ENCODE assay signal across 20 cellular contexts in genomic region chr11:134278356-134278755, GRCh38. TPM values are rescaled to one million over a fixed set of nuclear protein-coding genes. Genes with fewer than 3 reads are reported as not detected.
DNase-seq lines count a peak whose midpoint lies in the region; ATAC-seq and TF ChIP-seq lines count a peak whose summit lies in the region.
"Had no signal": no experiment of that assay in that cellular context is flagged by ENCODE, and none has a peak within 500 bp of the region (broad histone marks: within the 10 kb centered on the region; RNA-seq: fewer than 3 reads in every experiment).

No MANE protein-coding gene starts in this region.

- no peaks in the 10 kb centered on the region for H3K9me3 Mint-ChIP-seq in activated T-helper 1 cell treated with anti-CD3 and anti-CD28 coated beads, Interleukin-12 subunit alpha, Interleukin-12 subunit beta, Interleukin-2, Interleukin-4 antibody, amounts not matched to agents 30 ng/mL and 10 ng/mL and 1 ng/mL, durations not matched to agents 14 hours and 24 hours and 36 hours

- H3K27me3 ChIP-seq in right atrium auricular region: peaks cover 30 to 38% of the 10 kb centered on the region in 2 donors

- H3K36me3 Mint-ChIP-seq in activated T-helper 1 cell treated with anti-CD3 and anti-CD28 coated beads, Interleukin-12 subunit alpha, Interleukin-12 subunit beta, Interleukin-2, Interleukin-4 antibody, amounts not matched to agents 30 ng/mL and 10 ng/mL and 1 ng/mL, durations not matched to agents 14 hours and 24 hours and 36 hours (ENCODE audit: low read depth): peaks cover 9% of the 10 kb centered on the region

- TF ChIP-seq POLR2A in lower leg skin (IDR thresholded peaks at IDR 0.05): no peak

- H3K27me3 Mint-ChIP-seq in activated T-helper 1 cell treated with anti-CD3 and anti-CD28 coated beads, Interleukin-12 subunit alpha, Interleukin-12 subunit beta, Interleukin-2, Interleukin-4 antibody, amounts not matched to agents 30 ng/mL and 10 ng/mL and 1 ng/mL, durations not matched to agents 14 hours and 24 hours and 36 hours (ENCODE audit: insufficient read depth): peaks cover 2% of the 10 kb centered on the region

- intact Hi-C loops in left ventricle myocardium superior (cut with micrococcal nuclease): no loop called here
- intact Hi-C loops in activated T-helper 1 cell treated with anti-CD3 and anti-CD28 coated beads, Interleukin-12 subunit alpha, Interleukin-12 subunit beta, Interleukin-2, Interleukin-4 antibody, amounts not matched to agents 30 ng/mL and 10 ng/mL and 1 ng/mL, durations not matched to agents 14 hours and 24 hours and 36 hours (cut with micrococcal nuclease): loop anchor here (5.0 kb wide), 1 partner anchor 331 kb away; no protein-coding TSS in a partner anchor
- intact Hi-C loops in lower leg skin (cut with DNase I; ENCODE audit: low total_unique reads): no loop called here

- no peaks in the 10 kb centered on the region for H3K36me3 ChIP-seq in right atrium auricular region

- WGBS in lower leg skin, 2 donors: 93 to 94% methylated on average over 4 of the region's 4 CpGs

- no peak for ATAC-seq in left ventricle myocardium superior
- no peak for ATAC-seq in GM21723 (IDR thresholded peaks at IDR 0.05; ENCODE audit: unreplicated experiment)
- ATAC-seq in HG02642 (IDR thresholded peaks at IDR 0.05; ENCODE audit: poor library complexity, unreplicated experiment): no peak
- ATAC-seq: HepG2 had no signal

- DNase-seq in right atrium auricular region (ENCODE audit: low spot score): peak; percentile 34
- DNase-seq in left ventricle myocardium superior: no peak
- DNase-seq in activated T-helper 1 cell treated with anti-CD3 and anti-CD28 coated beads, Interleukin-12 subunit alpha, Interleukin-12 subunit beta, Interleukin-2, Interleukin-4 antibody, amounts not matched to agents 30 ng/mL and 10 ng/mL and 1 ng/mL, durations not matched to agents 14 hours and 24 hours and 36 hours (ENCODE audit: low spot score): no peak
- peak; percentile 3 to 45 for DNase-seq in lower leg skin (ENCODE audit: low spot score in 2 of 2)
- no peak for DNase-seq in NCI-H2029 (lab: John Stamatoyannopoulos, UW)
- DNase-seq: GM23248, KG1, NCI-H1417, NCI-H187, NCI-H2227 treated with DMSO at 0.1 percent for 48 hours, NCI-H510A treated with DMSO at 0.1 percent for 48 hours, NCI-H774, OCI-M1, SHP77 had no signal

- no peak overlapping the region for H3K27ac Mint-ChIP-seq in activated T-helper 1 cell treated with anti-CD3 and anti-CD28 coated beads, Interleukin-12 subunit alpha, Interleukin-12 subunit beta, Interleukin-2, Interleukin-4 antibody, amounts not matched to agents 30 ng/mL and 10 ng/mL and 1 ng/mL, durations not matched to agents 14 hours and 24 hours and 36 hours

- H3K4me3 ChIP-seq in right atrium auricular region: no peak overlapping the region
- H3K4me3 ChIP-seq in lower leg skin (ENCODE audit: low read depth, poor library complexity, severe bottlenecking): no peak overlapping the region
- H3K4me3 ChIP-seq: GM23248, SK-N-MC had no signal

- TF ChIP-seq CTCF in right atrium auricular region (IDR thresholded peaks at IDR 0.05) (no peak), lower leg skin (IDR thresholded peaks at IDR 0.05) (no peak)

- peak overlapping the region; percentile 31 for H3K4me3 Mint-ChIP-seq in activated T-helper 1 cell treated with anti-CD3 and anti-CD28 coated beads, Interleukin-12 subunit alpha, Interleukin-12 subunit beta, Interleukin-2, Interleukin-4 antibody, amounts not matched to agents 30 ng/mL and 10 ng/mL and 1 ng/mL, durations not matched to agents 14 hours and 24 hours and 36 hours

- H3K27ac ChIP-seq in right atrium auricular region: no peak overlapping the region
- H3K27ac ChIP-seq: BLaER1 treated with 17β-estradiol and CSF1 and Interleukin-3, amounts not matched to agents 10 nM and 100 nM; GM23248; SK-N-MC had no signal

- no peaks in the 10 kb centered on the region for H3K9me3 ChIP-seq in right atrium auricular region

- H3K4me1 Mint-ChIP-seq in activated T-helper 1 cell treated with anti-CD3 and anti-CD28 coated beads, Interleukin-12 subunit alpha, Interleukin-12 subunit beta, Interleukin-2, Interleukin-4 antibody, amounts not matched to agents 30 ng/mL and 10 ng/mL and 1 ng/mL, durations not matched to agents 14 hours and 24 hours and 36 hours (ENCODE audit: low read depth): peaks cover 37% of the 10 kb centered on the region

- peaks cover 0 to 22% of the 10 kb centered on the region in 2 donors for H3K4me1 ChIP-seq in right atrium auricular region

RNA-seq across cellular contexts. Expression of gene GLB1L3, which starts 2.2 kb away (rescaled TPM):
- not detected for total RNA-seq in right atrium auricular region
- total RNA-seq in left ventricle myocardium superior: not detected
- 14.6 and 16.1 TPM in 2 replicates for total RNA-seq in activated T-helper 1 cell treated with anti-CD3 and anti-CD28 coated beads, Interleukin-12 subunit alpha, Interleukin-12 subunit beta, Interleukin-2, Interleukin-4 antibody, amounts not matched to agents 30 ng/mL and 10 ng/mL and 1 ng/mL, durations not matched to agents 14 hours and 24 hours and 36 hours
- 10 to 100 TPM in 1 of 4 donors, 1 to 10 TPM in 3; 7.5 to 18.5 (median 8.9) TPM for total RNA-seq in lower leg skin
- total RNA-seq: GM23248, HepG2, RPMI7951 had no signal

RNA-seq across cellular contexts. Expression of gene ACAD8, which starts 25.0 kb away (rescaled TPM):
- total RNA-seq in right atrium auricular region (10 to 100 TPM; 17.6 to 32.9 TPM), left ventricle myocardium superior (40.9 TPM), lower leg skin (10 to 100 TPM; 49.0 to 68.6 (median 58.6) TPM)
- total RNA-seq in activated T-helper 1 cell treated with anti-CD3 and anti-CD28 coated beads, Interleukin-12 subunit alpha, Interleukin-12 subunit beta, Interleukin-2, Interleukin-4 antibody, amounts not matched to agents 30 ng/mL and 10 ng/mL and 1 ng/mL, durations not matched to agents 14 hours and 24 hours and 36 hours: 25.6 and 26.2 TPM in 2 replicates

RNA-seq across cellular contexts. Expression of gene THYN1, which starts 25.2 kb away (rescaled TPM):
- total RNA-seq in right atrium auricular region: 10 to 100 TPM; 35.8 to 47.1 TPM
- total RNA-seq in left ventricle myocardium superior: 39.5 TPM
- total RNA-seq in activated T-helper 1 cell treated with anti-CD3 and anti-CD28 coated beads, Interleukin-12 subunit alpha, Interleukin-12 subunit beta, Interleukin-2, Interleukin-4 antibody, amounts not matched to agents 30 ng/mL and 10 ng/mL and 1 ng/mL, durations not matched to agents 14 hours and 24 hours and 36 hours: 55.0 and 58.8 TPM in 2 replicates
- total RNA-seq in lower leg skin: 10 to 100 TPM in 3 of 4 donors, 1 to 10 TPM in 1; 9.1 to 35.7 (median 26.2) TPM

RNA-seq across cellular contexts. Expression of gene GLB1L2, which starts 53.4 kb away (rescaled TPM):
- total RNA-seq in right atrium auricular region: 1 to 10 TPM in 1 of 2 donors, under 1 TPM in 1; 0.22 to 2.4 TPM
- 0.37 TPM for total RNA-seq in left ventricle myocardium superior
- 8.9 and 11.5 TPM in 2 replicates for total RNA-seq in activated T-helper 1 cell treated with anti-CD3 and anti-CD28 coated beads, Interleukin-12 subunit alpha, Interleukin-12 subunit beta, Interleukin-2, Interleukin-4 antibody, amounts not matched to agents 30 ng/mL and 10 ng/mL and 1 ng/mL, durations not matched to agents 14 hours and 24 hours and 36 hours
- total RNA-seq in lower leg skin: 10 to 100 TPM in 2 of 4 donors, 1 to 10 TPM in 2; 9.1 to 21.6 (median 15.1) TPM
- total RNA-seq: GM23248 had no signal

RNA-seq across cellular contexts. Expression of gene VPS26B, which starts 53.9 kb away (rescaled TPM):
- total RNA-seq in right atrium auricular region: 10 to 100 TPM; 24.9 to 25.1 TPM
- total RNA-seq in left ventricle myocardium superior: 41.9 TPM
- 43.0 and 43.2 TPM in 2 replicates for total RNA-seq in activated T-helper 1 cell treated with anti-CD3 and anti-CD28 coated beads, Interleukin-12 subunit alpha, Interleukin-12 subunit beta, Interleukin-2, Interleukin-4 antibody, amounts not matched to agents 30 ng/mL and 10 ng/mL and 1 ng/mL, durations not matched to agents 14 hours and 24 hours and 36 hours
- total RNA-seq in lower leg skin: 10 to 100 TPM; 50.6 to 76.5 (median 64.1) TPM

Comparison
In these comparisons a context has a peak if more than half of its experiments do, and no peak if none do; other contexts are left out.
1. DNase-seq: peak in right atrium auricular region (single experiment) and lower leg skin (2 of 2); none in left ventricle myocardium superior (single experiment), activated T-helper 1 cell treated with anti-CD3 and anti-CD28 coated beads, Interleukin-12 subunit alpha, Interleukin-12 subunit beta, Interleukin-2, Interleukin-4 antibody, amounts not matched to agents 30 ng/mL and 10 ng/mL and 1 ng/mL, durations not matched to agents 14 hours and 24 hours and 36 hours (single experiment) and NCI-H2029 (single experiment).